In the genomic region with DNA sequence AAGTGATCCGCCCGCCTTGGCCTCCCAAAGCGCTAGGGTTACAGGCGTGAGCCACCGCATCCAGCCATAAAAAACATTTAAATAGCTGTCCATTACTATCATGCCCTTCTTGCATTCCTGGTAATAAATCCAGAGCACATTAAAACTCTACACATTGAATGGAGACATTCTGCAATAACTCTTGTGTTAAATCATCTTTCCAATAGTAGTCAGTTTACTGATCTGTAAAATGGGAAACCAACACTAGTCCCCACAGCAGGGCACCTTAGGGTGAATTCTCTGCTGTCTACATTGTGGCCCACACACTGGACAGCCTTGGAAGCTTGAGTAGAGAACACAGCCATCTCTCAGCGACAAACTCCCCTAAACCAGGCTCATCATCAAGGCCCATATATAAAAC, we compare ENCODE assay signal across 30 cellular contexts.
"Had no signal": no experiment of that assay in that cellular context is flagged by ENCODE, and none has a peak within 500 bp of the region (broad histone marks: within the 10 kb centered on the region; RNA-seq: fewer than 3 reads in every experiment).

No MANE protein-coding gene starts in this region.

- H3K4me2 ChIP-seq: smooth muscle cell had no signal

- DNase-seq: naive B cell; naive thymus-derived CD8-positive, alpha-beta T cell; nephron progenitor cell; nucleus accumbens; ovary; posterior cingulate gyrus; psoas muscle; right cardiac atrium; spleen; stimulated activated CD4-positive, alpha-beta T cell treated with anti-CD3 and anti-CD28 coated beads, Interleukin-12 subunit alpha, Interleukin-12 subunit beta, amount 100 ng/mL, for 4 hours; stimulated activated CD4-positive, alpha-beta T cell treated with anti-CD3 and anti-CD28 coated beads, Interleukin-1b, Interleukin-23, amount 100 ng/mL, for 48 hours; stimulated activated CD4-positive, alpha-beta T cell treated with anti-CD3 and anti-CD28 coated beads, Interleukin-4, amount 100 ng/mL, for 1 hour; stimulated activated CD4-positive, alpha-beta T cell treated with anti-CD3 and anti-CD28 coated beads, Interleukin-4, amount 100 ng/mL, for 4 hours; stimulated activated CD8-positive, alpha-beta memory T cell treated with anti-CD3 and anti-CD28 coated beads, Interleukin-4, amount 100 ng/mL, for 48 hours; stimulated activated naive CD4-positive, alpha-beta T cell; stimulated activated naive CD8-positive, alpha-beta T cell treated with anti-CD3 and anti-CD28 coated beads, Interleukin-15, amount 100 ng/mL, for 72 hours; stimulated activated naive CD8-positive, alpha-beta T cell treated with anti-CD3 and anti-CD28 coated beads, Interleukin-15, Interleukin-2, amounts not matched to agents 100 U/mL and 50 U/mL, for 24 hours; substantia nigra; thyroid gland; upper lobe of right lung; uterus had no signal

- H3K4me1 ChIP-seq: parathyroid adenoma, psoas muscle, tibial nerve, upper lobe of right lung, uterus had no signal

- H3K79me2 ChIP-seq: parathyroid adenoma had no signal

- H2AFZ ChIP-seq: parathyroid adenoma had no signal

- H3K27me3 ChIP-seq: neutrophil, ovary, spleen, thyroid gland, tibial nerve, upper lobe of right lung, uterus had no signal

- H3K9me3 ChIP-seq: neutrophil, ovary, psoas muscle, spleen, thoracic aorta, thyroid gland, tibial nerve, upper lobe of right lung, uterus had no signal

- ATAC-seq: naive thymus-derived CD8-positive, alpha-beta T cell; natural killer cell treated with Interleukin-12 subunit alpha and Interleukin-12 subunit beta and Interleukin-15 and Interleukin-18, amount 100 ng/mL, for 72 hours; psoas muscle; right cardiac atrium; sciatic nerve; stimulated activated memory B cell treated with anti-CD40 and anti-IgM and Interleukin-4, amounts not matched to agents 10 μg/mL and 1 μg/mL and 100 μg/mL, for 72 hours; stimulated activated naive CD8-positive, alpha-beta T cell treated with anti-CD3 and anti-CD28 coated beads, Interleukin-15, amount 100 ng/mL, for 72 hours; stimulated activated naive CD8-positive, alpha-beta T cell treated with anti-CD3 and anti-CD28 coated beads, Interleukin-15, Interleukin-2, amounts not matched to agents 100 U/mL and 50 U/mL, for 24 hours; upper lobe of right lung had no signal

- H3K9ac ChIP-seq: parathyroid adenoma had no signal

- H3K36me3 ChIP-seq: neutrophil, ovary, spleen, thoracic aorta, thyroid gland, tibial nerve, upper lobe of right lung, uterus had no signal

- H3K4me3 ChIP-seq: ovary, psoas muscle, skin epidermis, smooth muscle cell, spleen, thoracic aorta, thyroid gland, tibial nerve, upper lobe of right lung, uterus had no signal

- H3K27ac ChIP-seq: neutrophil, ovary, parathyroid adenoma, psoas muscle, skin epidermis, spleen, thoracic aorta, thyroid gland, tibial nerve, upper lobe of right lung, uterus had no signal
